Comparison of ENCODE assay signal across 13 cellular contexts in the genomic region with DNA sequence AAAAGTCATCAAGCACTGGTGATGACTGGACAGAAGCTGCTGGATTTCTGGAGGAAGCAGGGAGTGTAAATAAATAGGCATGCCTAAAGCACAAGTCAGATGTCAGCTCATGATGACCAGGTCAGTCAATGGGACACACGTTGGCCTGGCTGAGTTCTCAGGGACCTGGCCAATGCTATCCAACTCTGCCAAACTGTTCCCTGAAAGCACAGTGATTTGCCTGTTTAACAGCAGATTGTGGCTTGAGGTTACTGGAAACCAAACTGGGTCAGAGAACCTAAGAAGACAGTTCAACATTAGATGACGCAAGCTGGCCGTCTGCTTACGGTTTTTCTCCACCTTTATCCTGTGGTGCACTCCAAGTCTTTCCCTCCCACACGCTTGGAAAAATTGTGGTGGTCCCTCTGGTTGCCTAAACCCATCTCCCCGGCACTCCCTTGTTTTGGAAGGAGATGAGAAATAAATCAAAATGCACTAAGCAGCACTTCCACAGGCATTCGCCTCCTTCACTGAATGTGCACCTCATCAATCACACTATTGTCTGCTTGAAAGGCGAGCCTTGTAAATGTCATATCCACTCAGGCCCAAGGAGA.
A peak's percentile ranks its signal among the peaks of the same experiment; 100 is the strongest.
DNase-seq lines count a peak whose midpoint lies in the region; ATAC-seq lines count a peak whose summit lies in the region.
"Had no signal": no experiment of that assay in that cellular context is flagged by ENCODE, and none has a peak within 500 bp of the region (broad histone marks: within the 10 kb centered on the region; RNA-seq: fewer than 3 reads in every experiment).

No MANE protein-coding gene starts in this region.

- H3K4me1 ChIP-seq in HAP-1 (peaks cover 30% of the 10 kb centered on the region), stomach smooth muscle (ENCODE audit: control insufficient read depth, insufficient read depth, low read length) (peaks cover 31% of the 10 kb centered on the region)

- H3K36me3 ChIP-seq in HAP-1 (replicated peaks): peaks cover 2% of the 10 kb centered on the region; the same call in 1 of the 2 replicates
- no peaks in the 10 kb centered on the region for H3K36me3 ChIP-seq in stomach smooth muscle (ENCODE audit: control insufficient read depth in 2 of 2, insufficient read depth in 2 of 2, low read length in 2 of 2)

- in situ Hi-C loops in HAP-1 (cut with MboI; ENCODE audit: low sequenced_read_pairs) (no loop called here), SK-MEL-5 (cut with HindIII; ENCODE audit: low pct_unique_long_range_greater_than_20kb, low sequenced_read_pairs) (no loop called here)

- H3K9ac ChIP-seq in stomach smooth muscle (ENCODE audit: low read length in 2 of 2): no peak overlapping the region

- H3K9me3 ChIP-seq in HAP-1 (peaks cover 4% of the 10 kb centered on the region; the same call in 1 of the 2 replicates), stomach smooth muscle (ENCODE audit: control insufficient read depth in 2 of 2, low read length in 2 of 2) (no peaks in the 10 kb centered on the region)

- ATAC-seq in GM21723 (IDR thresholded peaks at IDR 0.05; ENCODE audit: unreplicated experiment) (no peak), HG03095 (IDR thresholded peaks at IDR 0.05; ENCODE audit: unreplicated experiment) (no peak)
- ATAC-seq: HCT116, Panc1 had no signal

- no peak overlapping the region for H3K4me3 ChIP-seq in HAP-1
- no peak overlapping the region for H3K4me3 ChIP-seq in stomach smooth muscle (ENCODE audit: low read length in 2 of 2)
- H3K4me3 ChIP-seq: lung had no signal

- DNase-seq in HAP-1 (ENCODE audit: low spot score in 2 of 2) (peak; percentile 77 to 92), SK-MEL-5 (ENCODE audit: low read depth, low spot score) (peak; percentile 90), iris pigment epithelial cell (ENCODE audit: low read depth) (peak; percentile 56)
- DNase-seq in activated CD4-positive, CD25-positive, alpha-beta regulatory T cell (lab: John Stamatoyannopoulos, UW): no peak
- DNase-seq: activated naive CD4-positive, alpha-beta T cell treated with anti-CD3 and anti-CD28 coated beads, Interleukin-2, amount 10 ng/mL, durations not matched to agents 7 days and 5 days; dermis blood vessel endothelial cell; NCI-H2171 had no signal

- no peaks in the 10 kb centered on the region for H3K27me3 ChIP-seq in HAP-1 (ENCODE audit: low read depth)
- no peaks in the 10 kb centered on the region for H3K27me3 ChIP-seq in stomach smooth muscle (ENCODE audit: control insufficient read depth in 1 of 2, insufficient read depth in 2 of 2, low read length in 2 of 2)

- H3K27ac ChIP-seq in stomach smooth muscle (ENCODE audit: low read length): peak overlapping the region; percentile 11

Comparison
In these comparisons a context has a peak if more than half of its experiments do, and no peak if none do; other contexts are left out.
1. DNase-seq: peak in HAP-1 (2 of 2), SK-MEL-5 (single experiment) and iris pigment epithelial cell (single experiment); none in activated CD4-positive, CD25-positive, alpha-beta regulatory T cell (0 of 4).